In the genomic region with DNA sequence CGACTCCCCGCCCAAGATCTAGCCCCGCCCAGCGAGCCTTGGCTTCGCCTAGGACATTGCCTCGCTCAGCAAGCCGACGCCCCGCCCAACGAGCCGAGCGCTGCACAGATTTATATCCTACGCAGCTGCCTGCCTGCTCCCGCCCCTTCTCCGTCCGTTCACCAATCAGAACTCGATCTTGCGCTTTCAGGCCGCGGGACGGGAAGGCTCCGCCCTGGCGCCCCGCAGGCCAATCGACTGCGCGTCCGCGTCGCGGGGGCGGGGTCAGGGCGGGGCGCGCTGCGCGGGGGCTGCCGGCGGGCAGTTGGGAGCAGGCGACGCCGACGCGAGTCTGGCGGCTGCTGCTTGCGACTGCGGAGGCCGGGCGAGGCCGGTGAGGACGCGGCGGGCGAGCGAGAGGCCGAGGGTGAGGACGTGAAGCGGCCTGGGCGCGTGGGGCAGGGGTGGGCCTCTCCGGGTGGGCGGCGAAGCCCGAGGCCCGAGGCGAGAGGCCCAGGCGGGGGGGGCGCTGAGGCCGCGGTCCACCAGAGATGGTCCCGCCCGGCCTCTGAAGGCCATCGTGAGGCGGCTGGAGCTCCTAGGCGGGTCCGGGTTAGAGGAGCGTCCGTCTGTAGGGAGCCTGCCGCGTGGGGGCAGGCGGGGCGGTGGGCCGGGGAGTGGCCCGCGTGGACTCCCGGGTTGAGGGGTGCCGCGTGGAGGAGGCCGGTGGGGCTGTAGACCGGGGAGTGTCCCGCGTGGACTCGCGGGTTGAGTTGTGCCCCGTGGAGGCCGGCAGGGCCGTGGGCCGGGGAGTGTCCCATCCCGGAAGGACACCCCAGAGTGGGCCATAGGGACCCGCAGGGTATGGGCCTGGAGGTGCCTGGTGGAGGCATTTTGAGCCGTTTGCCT, we compare ENCODE assay signal across 8 cellular contexts. TPM values are rescaled to one million over a fixed set of nuclear protein-coding genes. Genes with fewer than 3 reads are reported as not detected.
A peak's percentile ranks its signal among the peaks of the same experiment; 100 is the strongest.
DNase-seq lines count a peak whose midpoint lies in the region; ATAC-seq and TF ChIP-seq lines count a peak whose summit lies in the region.

A gene with protein sequence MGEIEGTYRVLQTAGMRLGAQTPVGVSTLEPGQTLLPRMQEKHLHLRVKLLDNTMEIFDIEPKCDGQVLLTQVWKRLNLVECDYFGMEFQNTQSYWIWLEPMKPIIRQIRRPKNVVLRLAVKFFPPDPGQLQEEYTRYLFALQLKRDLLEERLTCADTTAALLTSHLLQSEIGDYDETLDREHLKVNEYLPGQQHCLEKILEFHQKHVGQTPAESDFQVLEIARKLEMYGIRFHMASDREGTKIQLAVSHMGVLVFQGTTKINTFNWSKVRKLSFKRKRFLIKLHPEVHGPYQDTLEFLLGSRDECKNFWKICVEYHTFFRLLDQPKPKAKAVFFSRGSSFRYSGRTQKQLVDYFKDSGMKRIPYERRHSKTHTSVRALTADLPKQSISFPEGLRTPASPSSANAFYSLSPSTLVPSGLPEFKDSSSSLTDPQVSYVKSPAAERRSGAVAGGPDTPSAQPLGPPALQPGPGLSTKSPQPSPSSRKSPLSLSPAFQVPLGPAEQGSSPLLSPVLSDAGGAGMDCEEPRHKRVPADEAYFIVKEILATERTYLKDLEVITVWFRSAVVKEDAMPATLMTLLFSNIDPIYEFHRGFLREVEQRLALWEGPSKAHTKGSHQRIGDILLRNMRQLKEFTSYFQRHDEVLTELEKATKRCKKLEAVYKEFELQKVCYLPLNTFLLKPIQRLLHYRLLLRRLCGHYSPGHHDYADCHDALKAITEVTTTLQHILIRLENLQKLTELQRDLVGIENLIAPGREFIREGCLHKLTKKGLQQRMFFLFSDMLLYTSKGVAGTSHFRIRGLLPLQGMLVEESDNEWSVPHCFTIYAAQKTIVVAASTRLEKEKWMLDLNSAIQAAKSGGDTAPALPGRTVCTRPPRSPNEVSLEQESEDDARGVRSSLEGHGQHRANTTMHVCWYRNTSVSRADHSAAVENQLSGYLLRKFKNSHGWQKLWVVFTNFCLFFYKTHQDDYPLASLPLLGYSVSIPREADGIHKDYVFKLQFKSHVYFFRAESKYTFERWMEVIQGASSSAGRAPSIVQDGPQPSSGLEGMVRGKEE (plus strand): TSS at position 303 of the 888 bp plus-strand sequence. CDS start 16,823 bp downstream, outside the sequence.

- ATAC-seq in GM21619 (IDR thresholded peaks at IDR 0.05; ENCODE audit: unreplicated experiment), result peak; percentile 79

- no peak for TF ChIP-seq CTCF in epithelial cell of esophagus (IDR thresholded peaks at IDR 0.05; ENCODE audit: insufficient read depth, low read depth, low read length, missing control alignments)

- no peaks in the 10 kb centered on the region for H3K9me3 ChIP-seq in mononuclear cell (ENCODE audit: low read depth, low read length)

- no peaks in the 10 kb centered on the region for H3K27me3 ChIP-seq in mononuclear cell (ENCODE audit: insufficient read depth, low read length)

- DNase-seq in DMS153 (lab: John Stamatoyannopoulos, UW) (peak; percentile 97), OCI-M2 (lab: John Stamatoyannopoulos, UW; ENCODE audit: unreplicated experiment) (peak; percentile 55), activated T-cell treated with anti-CD3 and anti-CD28 coated beads for 4 hours (peak; percentile 93), epithelial cell of esophagus (ENCODE audit: low read depth) (peak; percentile 99)
- DNase-seq in stimulated activated CD8-positive, alpha-beta memory T cell treated with anti-CD3 and anti-CD28 coated beads, Interleukin-2, amount 100 ng/mL, for 48 hours (ENCODE audit: low read depth in 2 of 2), result peak; percentile 92 to 95

- no peak for TF ChIP-seq EP300 in Ishikawa (IDR thresholded peaks at IDR 0.05; ENCODE audit: borderline replicate concordance)

- H3K4me3 ChIP-seq in epithelial cell of esophagus (ENCODE audit: low read length) (peak within 1 kb of the TSS; percentile 77), mononuclear cell (ENCODE audit: low read length) (peak within 1 kb of the TSS; percentile 48)

- TF ChIP-seq RAD21 in Ishikawa (IDR thresholded peaks at IDR 0.05; ENCODE audit: low read depth), result no peak

- H3K4me1 ChIP-seq in mononuclear cell (ENCODE audit: insufficient read depth, low read length), result peaks cover 30% of the 10 kb centered on the region

TF ChIP-seq in Ishikawa, 13 proteins besides CTCF, POLR2A, EP300 and RAD21:
- TF ChIP-seq FOXM1 (IDR thresholded peaks at IDR 0.05; ENCODE audit: borderline replicate concordance, low read depth) (no peak), CEBPB (IDR thresholded peaks at IDR 0.05) (no peak), CREB1 (IDR thresholded peaks at IDR 0.05; ENCODE audit: low read depth) (no peak), YY1 (IDR thresholded peaks at IDR 0.05; ENCODE audit: low read depth) (no peak), TCF12 (IDR thresholded peaks at IDR 0.05; ENCODE audit: low read depth) (no peak), TEAD4 (IDR thresholded peaks at IDR 0.05) (no peak), EGR1 (IDR thresholded peaks at IDR 0.05) (peak; percentile 43; the same call in 1 of the 2 replicates), NFIC (IDR thresholded peaks at IDR 0.05) (no peak), TAF1 (IDR thresholded peaks at IDR 0.05; ENCODE audit: low read depth) (peak; percentile 84; the same call in 1 of the 2 replicates), ZBTB7A (IDR thresholded peaks at IDR 0.05; ENCODE audit: low read depth) (no peak)
- TF ChIP-seq, protein P1, sequence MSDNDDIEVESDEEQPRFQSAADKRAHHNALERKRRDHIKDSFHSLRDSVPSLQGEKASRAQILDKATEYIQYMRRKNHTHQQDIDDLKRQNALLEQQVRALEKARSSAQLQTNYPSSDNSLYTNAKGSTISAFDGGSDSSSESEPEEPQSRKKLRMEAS (IDR thresholded peaks at IDR 0.05), result peak; percentile 47; the same call in 1 of the 2 replicates
- TF ChIP-seq, protein P2, sequence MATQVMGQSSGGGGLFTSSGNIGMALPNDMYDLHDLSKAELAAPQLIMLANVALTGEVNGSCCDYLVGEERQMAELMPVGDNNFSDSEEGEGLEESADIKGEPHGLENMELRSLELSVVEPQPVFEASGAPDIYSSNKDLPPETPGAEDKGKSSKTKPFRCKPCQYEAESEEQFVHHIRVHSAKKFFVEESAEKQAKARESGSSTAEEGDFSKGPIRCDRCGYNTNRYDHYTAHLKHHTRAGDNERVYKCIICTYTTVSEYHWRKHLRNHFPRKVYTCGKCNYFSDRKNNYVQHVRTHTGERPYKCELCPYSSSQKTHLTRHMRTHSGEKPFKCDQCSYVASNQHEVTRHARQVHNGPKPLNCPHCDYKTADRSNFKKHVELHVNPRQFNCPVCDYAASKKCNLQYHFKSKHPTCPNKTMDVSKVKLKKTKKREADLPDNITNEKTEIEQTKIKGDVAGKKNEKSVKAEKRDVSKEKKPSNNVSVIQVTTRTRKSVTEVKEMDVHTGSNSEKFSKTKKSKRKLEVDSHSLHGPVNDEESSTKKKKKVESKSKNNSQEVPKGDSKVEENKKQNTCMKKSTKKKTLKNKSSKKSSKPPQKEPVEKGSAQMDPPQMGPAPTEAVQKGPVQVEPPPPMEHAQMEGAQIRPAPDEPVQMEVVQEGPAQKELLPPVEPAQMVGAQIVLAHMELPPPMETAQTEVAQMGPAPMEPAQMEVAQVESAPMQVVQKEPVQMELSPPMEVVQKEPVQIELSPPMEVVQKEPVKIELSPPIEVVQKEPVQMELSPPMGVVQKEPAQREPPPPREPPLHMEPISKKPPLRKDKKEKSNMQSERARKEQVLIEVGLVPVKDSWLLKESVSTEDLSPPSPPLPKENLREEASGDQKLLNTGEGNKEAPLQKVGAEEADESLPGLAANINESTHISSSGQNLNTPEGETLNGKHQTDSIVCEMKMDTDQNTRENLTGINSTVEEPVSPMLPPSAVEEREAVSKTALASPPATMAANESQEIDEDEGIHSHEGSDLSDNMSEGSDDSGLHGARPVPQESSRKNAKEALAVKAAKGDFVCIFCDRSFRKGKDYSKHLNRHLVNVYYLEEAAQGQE (IDR thresholded peaks at IDR 0.05; ENCODE audit: low read depth), result no peak
- TF ChIP-seq, protein P3, sequence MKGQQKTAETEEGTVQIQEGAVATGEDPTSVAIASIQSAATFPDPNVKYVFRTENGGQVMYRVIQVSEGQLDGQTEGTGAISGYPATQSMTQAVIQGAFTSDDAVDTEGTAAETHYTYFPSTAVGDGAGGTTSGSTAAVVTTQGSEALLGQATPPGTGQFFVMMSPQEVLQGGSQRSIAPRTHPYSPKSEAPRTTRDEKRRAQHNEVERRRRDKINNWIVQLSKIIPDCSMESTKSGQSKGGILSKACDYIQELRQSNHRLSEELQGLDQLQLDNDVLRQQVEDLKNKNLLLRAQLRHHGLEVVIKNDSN (IDR thresholded peaks at IDR 0.05), result no peak
TF ChIP-seq in Ishikawa: peak in this region for 3.

RNA-seq across cellular contexts. Expression of the gene that starts here (rescaled TPM):
- total RNA-seq in mononuclear cell, result 27.6 TPM

Comparison
In these comparisons a context has a peak if more than half of its experiments do, and no peak if none do; other contexts are left out.
1. Peak in every context shown above with its lines: DNase-seq, ATAC-seq and H3K4me3 ChIP-seq.